Comparison of ENCODE assay signal across 18 cellular contexts in the genomic region with DNA sequence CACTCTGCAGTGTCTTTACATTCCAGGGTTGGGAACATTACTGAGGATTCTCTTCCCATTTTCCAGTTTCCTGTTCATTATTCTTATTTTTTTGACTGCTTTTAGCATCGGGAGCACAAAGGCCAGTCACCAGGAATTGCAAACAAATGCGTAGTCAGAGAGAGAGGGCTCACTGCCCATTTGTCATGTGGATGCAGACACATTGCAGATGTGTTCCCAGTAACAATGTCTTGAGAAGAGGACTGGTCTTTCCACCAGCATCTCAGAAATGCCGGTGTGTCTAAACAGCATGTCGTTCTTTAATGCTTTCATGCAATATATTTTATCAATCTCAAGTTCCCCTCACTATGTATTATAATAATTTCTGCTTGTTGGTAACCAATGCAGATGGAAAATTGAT. TPM values are rescaled to one million over a fixed set of nuclear protein-coding genes. Genes with fewer than 3 reads are reported as not detected.
"Had no signal": no experiment of that assay in that cellular context is flagged by ENCODE, and none has a peak within 500 bp of the region (broad histone marks: within the 10 kb centered on the region; RNA-seq: fewer than 3 reads in every experiment).

No MANE protein-coding gene starts in this region.

- H3K27me3 ChIP-seq: ascending aorta, hepatocyte, sigmoid colon had no signal

- H3K4me3 ChIP-seq: ascending aorta, hepatocyte, sigmoid colon, suprapubic skin had no signal

- ATAC-seq: left lobe of liver, T-helper 17 cell had no signal

- H3K79me2 ChIP-seq: hepatocyte, parathyroid adenoma had no signal

- H2AFZ ChIP-seq: hepatocyte, parathyroid adenoma had no signal

- H3K9ac ChIP-seq: parathyroid adenoma had no signal

- H3K9me3 ChIP-seq: ascending aorta, sigmoid colon, suprapubic skin had no signal

- H3K4me2 ChIP-seq: hepatocyte had no signal

- H3K36me3 ChIP-seq: ascending aorta, sigmoid colon, suprapubic skin had no signal

- H3K27ac ChIP-seq: ascending aorta, hepatocyte, parathyroid adenoma, sigmoid colon, suprapubic skin had no signal

- H3K4me1 ChIP-seq: ascending aorta, parathyroid adenoma, sigmoid colon, suprapubic skin had no signal

- DNase-seq: activated CD4-positive, alpha-beta T cell treated with anti-CD3 and anti-CD28 coated beads, Interleukin-2, amount 50 U/mL, for 1 hour; activated CD4-positive, CD25-positive, alpha-beta regulatory T cell; immature natural killer cell; SIG-M5; sigmoid colon; stimulated activated CD4-positive, alpha-beta T cell treated with anti-CD3 and anti-CD28 coated beads, Interleukin-12 subunit alpha, Interleukin-12 subunit beta, amount 100 ng/mL, for 4 hours; stimulated activated naive CD4-positive, alpha-beta T cell; T-helper 17 cell had no signal

RNA-seq across cellular contexts. Expression of gene TAAR6, which starts 1.0 kb away (rescaled TPM):
- total RNA-seq: ascending aorta, bronchial epithelial cell, endothelial cell of umbilical vein, frontal cortex, hepatocyte, left lobe of liver, sigmoid colon, suprapubic skin, T-helper 17 cell, ureter had no signal
- polyA plus RNA-seq: endothelial cell of umbilical vein, hepatocyte, immature natural killer cell, neural cell, sigmoid colon had no signal

RNA-seq across cellular contexts. Expression of gene TAAR8, which starts 16.7 kb away (rescaled TPM):
- total RNA-seq: ascending aorta, bronchial epithelial cell, endothelial cell of umbilical vein, frontal cortex, hepatocyte, left lobe of liver, sigmoid colon, suprapubic skin, T-helper 17 cell, ureter had no signal
- polyA plus RNA-seq: endothelial cell of umbilical vein, hepatocyte, immature natural killer cell, neural cell, sigmoid colon had no signal

RNA-seq across cellular contexts. Expression of gene TAAR5, which starts 20.4 kb away (rescaled TPM):
- total RNA-seq: ascending aorta, bronchial epithelial cell, endothelial cell of umbilical vein, frontal cortex, hepatocyte, left lobe of liver, sigmoid colon, suprapubic skin, T-helper 17 cell, ureter had no signal
- polyA plus RNA-seq: endothelial cell of umbilical vein, hepatocyte, immature natural killer cell, neural cell had no signal

RNA-seq across cellular contexts. Expression of gene TAAR9, which starts 31.1 kb away (rescaled TPM):
- total RNA-seq: ascending aorta, bronchial epithelial cell, endothelial cell of umbilical vein, hepatocyte, left lobe of liver, sigmoid colon, suprapubic skin, T-helper 17 cell, ureter had no signal
- polyA plus RNA-seq: endothelial cell of umbilical vein, hepatocyte, immature natural killer cell, neural cell, sigmoid colon had no signal

RNA-seq across cellular contexts. Expression of gene TAAR2, which starts 54.9 kb away (rescaled TPM):
- total RNA-seq: ascending aorta, bronchial epithelial cell, endothelial cell of umbilical vein, frontal cortex, hepatocyte, left lobe of liver, sigmoid colon, suprapubic skin, T-helper 17 cell, ureter had no signal
- polyA plus RNA-seq: endothelial cell of umbilical vein, hepatocyte, immature natural killer cell, neural cell, sigmoid colon had no signal
